8 cellular contexts compared by ENCODE assay signal in genomic region chr10:103053659-103054581, GRCh38.
DNase-seq lines count a peak whose midpoint lies in the region; ATAC-seq and TF ChIP-seq lines count a peak whose summit lies in the region.

No MANE protein-coding gene starts in this region.

- no peak for TF ChIP-seq POLR2A in vagina (IDR thresholded peaks at IDR 0.05)

- peak; percentile 4 for DNase-seq in NCI-H2196 (lab: John Stamatoyannopoulos, UW; ENCODE audit: unreplicated experiment)
- no peak for DNase-seq in NCI-H2196 treated with DMSO at 0.1 percent for 48 hours (lab: John Stamatoyannopoulos, UW; ENCODE audit: unreplicated experiment)
- peak; percentile 11 for DNase-seq in RWPE1 (ENCODE audit: low spot score)
- DNase-seq in activated naive CD8-positive, alpha-beta T cell treated with anti-CD3 and anti-CD28 coated beads, Interleukin-2, amount 50 U/mL, for 24 hours, result peak; percentile 40
- peak; percentile 81 for DNase-seq in cardiac septum (ENCODE audit: low spot score)
- peak; percentile 92 for DNase-seq in posterior vena cava (ENCODE audit: low spot score)
- peak in 1 of 2 donors; percentile 91 for DNase-seq in vagina (ENCODE audit: extremely low spot score in 2 of 2)

- no peaks in the 10 kb centered on the region for H3K36me3 Mint-ChIP-seq in activated naive CD8-positive, alpha-beta T cell treated with anti-CD3 and anti-CD28 coated beads, Interleukin-2, amount 50 U/mL, for 24 hours (ENCODE audit: low read depth)

- POLR2A ChIA-PET in RWPE1 (lab: Yijun Ruan, JAX; ENCODE audit: low non-redundant PET), result no interaction called here

- H3K27ac ChIP-seq in RWPE1 (no peak overlapping the region), vagina (peak overlapping the region; percentile 53)

- H3K27me3 ChIP-seq in vagina, result no peaks in the 10 kb centered on the region

- intact Hi-C loops in cardiac septum (cut with DNase I), result no loop called here
- intact Hi-C loops in posterior vena cava (cut with DNase I), result no loop called here
- intact Hi-C loops in vagina (cut with DNase I), result no loop called here

- peak overlapping the region; percentile 21 to 30 for H3K4me3 ChIP-seq in vagina

- H3K27ac Mint-ChIP-seq in activated naive CD8-positive, alpha-beta T cell treated with anti-CD3 and anti-CD28 coated beads, Interleukin-2, amount 50 U/mL, for 24 hours, result peak overlapping the region; percentile 78

- CTCF ChIA-PET in RWPE1 (lab: Yijun Ruan, JAX), result interaction anchor here (0.7 to 1.3 kb wide), 3 partner anchors 137 to 361 kb away, joined by 3 to 8 read pairs (median 5); no protein-coding TSS in a partner anchor

- H3K9me3 ChIP-seq in vagina, result no peaks in the 10 kb centered on the region

- H3K27me3 Mint-ChIP-seq in activated naive CD8-positive, alpha-beta T cell treated with anti-CD3 and anti-CD28 coated beads, Interleukin-2, amount 50 U/mL, for 24 hours, result no peaks in the 10 kb centered on the region

- peaks cover 0 to 5% of the 10 kb centered on the region in 2 donors for H3K36me3 ChIP-seq in vagina

- TF ChIP-seq CTCF in RWPE1 (conservative IDR thresholded peaks at IDR 0.05; ENCODE audit: low read depth), result 0 out of 2 replicates have a peak, but pooled peaks have one; percentile 27
- peak in 2 of 3 experiments; percentile 19 to 22 for TF ChIP-seq CTCF in vagina (IDR thresholded peaks at IDR 0.05)

- H3K4me3 Mint-ChIP-seq in activated naive CD8-positive, alpha-beta T cell treated with anti-CD3 and anti-CD28 coated beads, Interleukin-2, amount 50 U/mL, for 24 hours, result peak overlapping the region; percentile 84

- H3K9me3 Mint-ChIP-seq in activated naive CD8-positive, alpha-beta T cell treated with anti-CD3 and anti-CD28 coated beads, Interleukin-2, amount 50 U/mL, for 24 hours, result no peaks in the 10 kb centered on the region

- peaks cover 7% of the 10 kb centered on the region for H3K4me1 ChIP-seq in vagina

- H3K4me1 Mint-ChIP-seq in activated naive CD8-positive, alpha-beta T cell treated with anti-CD3 and anti-CD28 coated beads, Interleukin-2, amount 50 U/mL, for 24 hours, result peaks cover 22% of the 10 kb centered on the region

- ATAC-seq in HG03064 (IDR thresholded peaks at IDR 0.05; ENCODE audit: low read depth, unreplicated experiment), result peak; percentile 83
- peak; percentile 84 for ATAC-seq in activated naive CD8-positive, alpha-beta T cell treated with anti-CD3 and anti-CD28 coated beads, Interleukin-2, amount 50 U/mL, for 24 hours
